Comparison of ENCODE assay signal across 9 cellular contexts in the genomic region with DNA sequence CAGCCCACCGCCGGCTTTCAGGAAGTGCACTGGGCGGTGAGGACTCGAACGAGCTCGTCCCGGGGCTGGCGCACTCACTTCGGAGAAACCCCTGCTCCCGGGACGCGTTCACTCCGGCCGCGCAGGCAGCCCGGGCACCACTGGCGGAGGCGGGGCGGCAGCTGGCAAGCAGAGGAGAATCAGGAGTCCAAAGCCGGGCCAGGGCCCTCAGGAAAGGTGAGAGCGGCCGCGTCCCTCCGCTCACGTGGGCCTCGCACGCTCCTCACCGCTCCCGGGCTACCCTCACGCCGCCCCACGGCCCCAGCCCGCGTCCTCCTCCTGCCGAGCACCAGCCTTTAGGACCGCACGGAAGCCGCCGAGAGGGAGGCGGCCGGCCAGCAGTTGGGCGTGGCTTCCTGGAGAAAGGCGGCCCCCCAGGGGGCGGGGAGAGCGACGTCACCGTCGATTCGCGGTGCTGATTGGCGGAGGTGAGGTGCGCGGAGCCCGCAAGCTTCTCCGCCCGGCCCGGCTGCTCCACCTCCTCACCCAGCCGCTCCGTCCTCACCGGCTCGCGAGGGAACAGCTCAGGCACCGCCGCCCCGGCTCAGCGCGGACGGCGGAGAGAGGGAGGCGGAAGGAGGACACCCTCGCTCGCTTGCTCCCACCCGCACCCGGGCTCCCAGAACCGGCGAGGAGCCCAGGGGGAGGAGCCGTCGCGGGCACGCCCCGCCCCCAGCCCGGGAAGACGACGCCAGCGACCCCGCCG. TPM values are rescaled to one million over a fixed set of nuclear protein-coding genes. Genes with fewer than 3 reads are reported as not detected.
DNase-seq lines count a peak whose midpoint lies in the region; ATAC-seq, FAIRE-seq and TF ChIP-seq lines count a peak whose summit lies in the region.
"Had no signal": no experiment of that assay in that cellular context is flagged by ENCODE, and none has a peak within 500 bp of the region (broad histone marks: within the 10 kb centered on the region; RNA-seq: fewer than 3 reads in every experiment).

Gene ZCCHC2 (plus strand): TSS at position 516 of the 745 bp plus-strand sequence. CDS start 400 bp downstream, outside the sequence.

- H3K4me3 ChIP-seq in kidney (ENCODE audit: low read length in 2 of 2): peak within 1 kb of the TSS; percentile 95 to 97

- DNase-seq in AG20443 (ENCODE audit: low spot score) (peak; percentile 98), NCI-H510A (lab: John Stamatoyannopoulos, UW) (peak; percentile 95), cerebellum (ENCODE audit: low spot score) (peak; percentile 97), kidney (peak; percentile 99)
- peak; percentile 99 for DNase-seq in activated CD4-positive, alpha-beta T cell treated with anti-CD3 and anti-CD28 coated beads for 1 hour
- DNase-seq in stimulated activated CD4-positive, alpha-beta T cell treated with anti-CD3 and anti-CD28 coated beads, Interleukin-15, amount 100 ng/mL, for 24 hours: peak; percentile 97

- H3K9me3 ChIP-seq in kidney (ENCODE audit: control insufficient read depth in 1 of 2, low read length in 2 of 2): no peaks in the 10 kb centered on the region

- peak within 1 kb of the TSS; percentile 92 to 93 for H3K9ac ChIP-seq in kidney (ENCODE audit: low read length in 2 of 2)

- peaks cover 5 to 9% of the 10 kb centered on the region in 2 donors for H3K4me1 ChIP-seq in kidney (ENCODE audit: control insufficient read depth in 1 of 2, insufficient read depth in 1 of 2, low read depth in 1 of 2, low read length in 2 of 2)

- no peaks in the 10 kb centered on the region for H3K36me3 ChIP-seq in kidney (ENCODE audit: control insufficient read depth in 1 of 2, insufficient read depth in 2 of 2, low read length in 2 of 2)

- H3K27ac ChIP-seq in kidney (ENCODE audit: low read depth in 2 of 2, low read length in 2 of 2): peak within 1 kb of the TSS; percentile 97 to 99

- peak; percentile 84 for TF ChIP-seq POLR2A in GM19099 (IDR thresholded peaks at IDR 0.05; ENCODE audit: extremely low read depth, insufficient read length, low read depth)

- peak; percentile 17 for FAIRE-seq in kidney (lab: Jason Lieb, UNC)
- FAIRE-seq: islet of Langerhans had no signal

- no peak for TF ChIP-seq CTCF in kidney (IDR thresholded peaks at IDR 0.05; ENCODE audit: borderline replicate concordance, extremely low read depth, insufficient read depth)

- peak; percentile 72 for ATAC-seq in HG03432 (IDR thresholded peaks at IDR 0.05; ENCODE audit: unreplicated experiment)

- intact Hi-C loops in kidney (cut with DNase I): no loop called here

RNA-seq across cellular contexts. Expression of gene ZCCHC2, which starts in this region (rescaled TPM):
- total RNA-seq in cerebellum (15.2 TPM), kidney (22.1 TPM)
- 5.5 TPM for polyA plus RNA-seq in kidney (ENCODE audit: insufficient read depth, low read depth, low replicate concordance)

Comparison
In these comparisons a context has a peak if more than half of its experiments do, and no peak if none do; other contexts are left out.
1. Peak in every context shown above with its lines: DNase-seq, ATAC-seq, H3K4me3 ChIP-seq and H3K27ac ChIP-seq.